Comparison of ENCODE assay signal across 1 cellular context in genomic region chr11:73876424-73877300, GRCh38.
A peak's percentile ranks its signal among the peaks of the same experiment; 100 is the strongest.
TF ChIP-seq lines count a peak whose summit lies in the region.

Gene COA4, minus strand, starts transcription at chr11:73876846. Its CDS starts 3,468 bp downstream, at chr11:73873378.
Gene PAAF1, plus strand, starts transcription at chr11:73876999. Its CDS starts 23 bp downstream, at chr11:73877022.

TF ChIP-seq in HepG2, 621 proteins besides CTCF, POLR2A, EP300 and RAD21 (continued from another document and continues in another):
- TF ChIP-seq REST (IDR thresholded peaks at IDR 0.05; ENCODE audit: borderline replicate concordance in 1 of 2, low read depth in 1 of 2, low read length in 2 of 2) (peak in 1 of 2 experiments; percentile 49; a peak in 1 of 4 replicates), RBFOX2 (IDR thresholded peaks at IDR 0.05; ENCODE audit: low read depth, low read length) (peak; percentile 98), MTERF4 (CRISPR knock-in tag; IDR thresholded peaks at IDR 0.05) (no peak), TFE3 (CRISPR knock-in tag; IDR thresholded peaks at IDR 0.05) (peak; percentile 71), EED (CRISPR knock-in tag; IDR thresholded peaks at IDR 0.05) (peak; percentile 93), ZNF343 (CRISPR knock-in tag; IDR thresholded peaks at IDR 0.05) (no peak), ONECUT2 (CRISPR knock-in tag; IDR thresholded peaks at IDR 0.05) (no peak), ZNF292 (CRISPR knock-in tag; IDR thresholded peaks at IDR 0.05; ENCODE audit: borderline replicate concordance, low read depth) (peak; percentile 46; the same call in 1 of the 2 replicates), BCLAF1 (IDR thresholded peaks at IDR 0.05) (no peak), THYN1 (CRISPR knock-in tag; IDR thresholded peaks at IDR 0.05; ENCODE audit: borderline replicate concordance, low read depth) (no peak), HNF4G (IDR thresholded peaks at IDR 0.05; ENCODE audit: borderline replicate concordance, low read depth, low read length) (peak; percentile 83), HNF4G (CRISPR knock-in tag; IDR thresholded peaks at IDR 0.05; ENCODE audit: borderline replicate concordance, low read depth) (peak; percentile 86), KDM5B (CRISPR knock-in tag; IDR thresholded peaks at IDR 0.05; ENCODE audit: borderline replicate concordance) (peak; percentile 93), MXI1 (IDR thresholded peaks at IDR 0.05; ENCODE audit: borderline replicate concordance, low read depth, low read length) (peak; percentile 93; the same call in 1 of the 3 replicates), ADNP (CRISPR knock-in tag; IDR thresholded peaks at IDR 0.05) (no peak), ZNF367 (CRISPR knock-in tag; IDR thresholded peaks at IDR 0.05; ENCODE audit: borderline replicate concordance) (no peak), ATF7 (IDR thresholded peaks at IDR 0.05) (no peak), ATF7 (CRISPR knock-in tag; IDR thresholded peaks at IDR 0.05) (peak; percentile 33; the same call in 1 of the 2 replicates), ZFAT (CRISPR knock-in tag; conservative IDR thresholded peaks at IDR 0.05) (no peak), PHF21A (CRISPR knock-in tag; IDR thresholded peaks at IDR 0.05) (0 out of 2 replicates have a peak, but pooled peaks have one; percentile 37), EZH2 (conservative IDR thresholded peaks at IDR 0.05; ENCODE audit: low read depth, low read length) (no peak), CCDC6 (CRISPR knock-in tag; IDR thresholded peaks at IDR 0.05) (peak; percentile 83; the same call in 1 of the 2 replicates), ZNF530 (CRISPR knock-in tag; IDR thresholded peaks at IDR 0.05; ENCODE audit: low read depth) (no peak), ZFP41 (CRISPR knock-in tag; IDR thresholded peaks at IDR 0.05; ENCODE audit: borderline replicate concordance) (peak; percentile 77; the same call in 1 of the 2 replicates), ZNF572 (CRISPR knock-in tag; IDR thresholded peaks at IDR 0.05) (peak; percentile 63; the same call in 1 of the 2 replicates), GZF1 (CRISPR knock-in tag; IDR thresholded peaks at IDR 0.05) (no peak), ZNF232 (CRISPR knock-in tag; IDR thresholded peaks at IDR 0.05; ENCODE audit: borderline replicate concordance) (no peak), ZNF18 (CRISPR knock-in tag; IDR thresholded peaks at IDR 0.05; ENCODE audit: insufficient replicate concordance) (no peak), IKZF1 (IDR thresholded peaks at IDR 0.05) (no peak), SP2 (CRISPR knock-in tag; IDR thresholded peaks at IDR 0.05) (peak; percentile 95), SP140L (CRISPR knock-in tag; IDR thresholded peaks at IDR 0.05; ENCODE audit: borderline replicate concordance) (no peak; the same call in 1 of the 2 replicates), ZNF768 (CRISPR knock-in tag; IDR thresholded peaks at IDR 0.05) (peak; percentile 75), IRF1 (CRISPR knock-in tag; IDR thresholded peaks at IDR 0.05; ENCODE audit: low read depth) (0 out of 2 replicates have a peak, but pooled peaks have one; percentile 44), CREB3 (CRISPR knock-in tag; IDR thresholded peaks at IDR 0.05) (no peak), ZNF350 (CRISPR knock-in tag; IDR thresholded peaks at IDR 0.05; ENCODE audit: borderline replicate concordance, low read depth) (peak; percentile 90; the same call in 1 of the 2 replicates), ZFYVE20 (CRISPR knock-in tag; IDR thresholded peaks at IDR 0.05; ENCODE audit: borderline replicate concordance, low read depth) (0 out of 2 replicates have a peak, but pooled peaks have one; percentile 38), ATF5 (CRISPR knock-in tag; IDR thresholded peaks at IDR 0.05; ENCODE audit: low read depth) (no peak), GTF3A (CRISPR knock-in tag; conservative IDR thresholded peaks at IDR 0.05) (no peak), DPF2 (CRISPR knock-in tag; IDR thresholded peaks at IDR 0.05; ENCODE audit: borderline replicate concordance, low read depth) (no peak), KLF15 (CRISPR knock-in tag; IDR thresholded peaks at IDR 0.05; ENCODE audit: borderline replicate concordance) (no peak), HOXA9 (CRISPR knock-in tag; IDR thresholded peaks at IDR 0.05; ENCODE audit: borderline replicate concordance) (no peak; the same call in 1 of the 2 replicates), ZSCAN25 (CRISPR knock-in tag; IDR thresholded peaks at IDR 0.05) (peak; percentile 65; the same call in 1 of the 2 replicates), ZBTB49 (CRISPR knock-in tag; IDR thresholded peaks at IDR 0.05; ENCODE audit: borderline replicate concordance) (0 out of 2 replicates have a peak, but pooled peaks have one; percentile 6), SIX1 (CRISPR knock-in tag; IDR thresholded peaks at IDR 0.05; ENCODE audit: borderline replicate concordance) (no peak; the same call in 1 of the 2 replicates)
